ENCODE assay signal across 8 cellular contexts in the genomic region with DNA sequence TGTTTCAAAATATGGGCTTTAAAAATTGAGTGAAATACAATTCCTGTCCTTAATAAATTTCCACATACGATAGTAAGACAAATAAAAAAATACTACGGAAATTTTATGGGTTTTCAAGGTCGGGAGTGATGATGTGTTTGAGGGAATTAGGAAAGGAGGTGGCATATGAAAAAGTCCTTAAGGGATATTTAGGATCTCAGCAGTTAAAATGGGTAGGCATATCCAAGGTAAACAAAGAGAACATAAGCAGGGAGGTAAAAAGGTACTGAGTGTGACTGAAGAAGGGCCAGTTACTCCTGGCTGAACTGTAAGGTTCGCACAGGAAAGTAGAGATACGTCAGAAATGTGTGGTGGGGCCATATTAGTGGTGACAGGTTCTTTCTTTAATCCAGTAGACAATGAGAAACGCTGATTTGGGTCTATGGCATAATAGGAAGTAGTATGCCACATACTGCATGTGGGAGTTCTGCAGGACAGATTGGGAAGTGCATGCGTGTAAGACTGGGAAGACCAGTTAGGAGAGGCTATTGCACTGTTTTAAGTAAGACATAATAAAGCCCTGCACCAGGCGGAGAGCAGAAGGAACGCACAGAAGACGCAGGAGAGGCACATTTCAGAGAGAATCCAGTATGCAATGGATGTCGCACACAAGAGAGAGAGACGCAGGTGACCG. TPM values are rescaled to one million over a fixed set of nuclear protein-coding genes. Genes with fewer than 3 reads are reported as not detected.
DNase-seq lines count a peak whose midpoint lies in the region; TF ChIP-seq lines count a peak whose summit lies in the region.

No MANE protein-coding gene starts in this region.

- H3K4me3 Mint-ChIP-seq in HFFc6: no peak overlapping the region

- no peaks in the 10 kb centered on the region for H3K9me3 ChIP-seq in ascending aorta

- H3K4me1 Mint-ChIP-seq in HFFc6 (ENCODE audit: low read depth): peaks cover 28% of the 10 kb centered on the region

- peak overlapping the region; percentile 69 to 78 for H3K4me3 ChIP-seq in ascending aorta
- H3K4me3 ChIP-seq in rectal smooth muscle tissue (ENCODE audit: low read length): peak overlapping the region; percentile 97

- in situ Hi-C loops in KBM-7 (cut with MboI; ENCODE audit: low pct_unique_long_range_greater_than_20kb, low sequenced_read_pairs): no loop called here

- H3K36me3 Mint-ChIP-seq in HFFc6 (ENCODE audit: low read depth): 0 out of 2 replicates have a peak, but pooled peaks cover 5% of the 10 kb centered on the region

- intact Hi-C loops in ascending aorta (cut with DNase I): loop anchor here (1.0 to 10.0 kb wide), 6 partner anchors 99 to 651 kb away; a partner anchor contains a TSS

- DNase-seq in EH (ENCODE audit: low read depth): peak; percentile 85
- peak; percentile 86 for DNase-seq in HFFc6
- DNase-seq in NCI-H345 (lab: John Stamatoyannopoulos, UW): peak; percentile 62
- peak in 1 of 2 donors; percentile 65 for DNase-seq in ascending aorta (ENCODE audit: low spot score in 2 of 2)
- peak; percentile 72 for DNase-seq in hepatic stellate cell (ENCODE audit: low spot score)
- DNase-seq in KBM-7: no peak
- no peak for DNase-seq in UCSD-AML1 (lab: John Stamatoyannopoulos, UW; ENCODE audit: unreplicated experiment)

- peaks cover 2% of the 10 kb centered on the region; the same call in 1 of the 2 replicates for H3K27me3 Mint-ChIP-seq in HFFc6 (ENCODE audit: insufficient read depth)

- no peaks in the 10 kb centered on the region for H3K9me3 Mint-ChIP-seq in HFFc6

- H3K4me1 ChIP-seq in ascending aorta: peaks cover 0 to 2% of the 10 kb centered on the region in 2 donors
- peaks cover 3% of the 10 kb centered on the region for H3K4me1 ChIP-seq in rectal smooth muscle tissue (ENCODE audit: control insufficient read depth, insufficient read depth, low read length)

- no peaks in the 10 kb centered on the region for H3K27me3 ChIP-seq in ascending aorta
- no peaks in the 10 kb centered on the region for H3K27me3 ChIP-seq in rectal smooth muscle tissue (ENCODE audit: control insufficient read depth, insufficient read depth, low read length)

- H3K36me3 ChIP-seq in ascending aorta (no peaks in the 10 kb centered on the region), rectal smooth muscle tissue (ENCODE audit: control insufficient read depth, insufficient read depth, low read length) (no peaks in the 10 kb centered on the region)

- TF ChIP-seq CTCF in HFFc6 (IDR thresholded peaks at IDR 0.05): peak; percentile 70
- TF ChIP-seq CTCF in ascending aorta (IDR thresholded peaks at IDR 0.05): peak; percentile 10 to 41 (median 16)

- peak overlapping the region; percentile 76 for H3K9ac ChIP-seq in rectal smooth muscle tissue (ENCODE audit: low read length)

- H3K27ac Mint-ChIP-seq in HFFc6: no peak overlapping the region

- H3K27ac ChIP-seq in ascending aorta (peak overlapping the region; percentile 68 to 75), rectal smooth muscle tissue (ENCODE audit: low read depth, low read length) (peak overlapping the region; percentile 85)

RNA-seq across cellular contexts. Expression of a gene that starts 0.9 kb away (rescaled TPM):
- 10 to 100 TPM; 22.6 to 26.4 (median 24.4) TPM for total RNA-seq in HFFc6 (2021; fragmentation: NEBNext Ultra II Directional; extraction: Animal tissue kit (Norgen Biotek cat#: 25700))
- 4.9 TPM for total RNA-seq in ascending aorta

Comparison
In these comparisons a context has a peak if more than half of its experiments do, and no peak if none do; other contexts are left out.
1. DNase-seq: peak in EH (single experiment), HFFc6 (single experiment), NCI-H345 (single experiment) and hepatic stellate cell (single experiment); none in KBM-7 (single experiment) and UCSD-AML1 (single experiment).